Comparison of ENCODE assay signal across 8 cellular contexts in the genomic region with DNA sequence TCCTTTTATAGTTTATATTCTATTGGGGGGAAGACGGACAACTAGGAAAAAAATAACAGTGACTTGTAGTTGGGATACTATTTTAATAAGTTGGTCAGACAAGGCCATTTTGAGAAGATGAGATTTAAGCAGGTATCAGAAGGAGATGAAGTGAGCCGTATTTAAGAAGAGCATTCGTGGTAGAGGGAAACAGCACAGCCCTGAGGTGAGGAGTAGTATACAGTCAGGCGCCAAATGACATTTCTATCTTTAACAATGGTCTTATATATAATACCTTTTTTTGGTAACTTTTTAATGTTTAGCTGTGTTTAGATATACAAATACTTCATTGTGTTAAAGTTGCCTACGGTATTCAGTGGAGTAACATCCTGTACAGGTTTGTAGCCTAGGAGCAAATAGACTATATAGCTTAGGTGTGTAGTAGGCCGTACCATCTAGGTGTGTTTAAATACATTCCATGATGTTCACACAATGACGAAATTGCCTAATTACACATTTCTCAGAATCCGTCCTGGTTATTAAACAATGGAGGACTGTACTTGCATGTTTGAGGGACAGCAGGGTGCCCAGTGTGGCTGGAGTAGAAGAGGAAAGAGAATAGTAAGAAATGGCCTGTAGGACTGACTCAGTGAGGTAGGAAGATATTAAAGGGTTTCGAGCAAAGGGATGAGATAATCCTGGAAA. TPM values are rescaled to one million over a fixed set of nuclear protein-coding genes. Genes with fewer than 3 reads are reported as not detected.
A peak's percentile ranks its signal among the peaks of the same experiment; 100 is the strongest.
DNase-seq lines count a peak whose midpoint lies in the region; ATAC-seq and TF ChIP-seq lines count a peak whose summit lies in the region.

No MANE protein-coding gene starts in this region.

- peak overlapping the region; percentile 82 for H3K9ac ChIP-seq in endodermal cell (ENCODE audit: extremely low read depth, low read length, poor library complexity, severe bottlenecking)

- 72 to 76% methylated on average over 5 to 8 of the region's 9 CpGs for WGBS in endodermal cell (ENCODE audit: insufficient coverage in 1 of 2, insufficient read length in 1 of 2), 2 experiments
- WGBS in psoas muscle, 3 donors, result 57 to 65% (median 59%) methylated on average over 9 of the region's 9 CpGs

- no peak for TF ChIP-seq POLR2A in Peyer's patch (IDR thresholded peaks at IDR 0.05)

- TF ChIP-seq CTCF in Peyer's patch (IDR thresholded peaks at IDR 0.05), result peak in 3 of 6 experiments; percentile 15 to 61 (median 21)
- TF ChIP-seq CTCF in endodermal cell (conservative IDR thresholded peaks at IDR 0.05), result peak; percentile 57
- no peak for TF ChIP-seq CTCF in psoas muscle (IDR thresholded peaks at IDR 0.05)

- H3K36me3 ChIP-seq in Peyer's patch (no peaks in the 10 kb centered on the region), endodermal cell (ENCODE audit: control insufficient read depth, insufficient read depth, low read length) (peaks cover 42% of the 10 kb centered on the region), psoas muscle (ENCODE audit: insufficient read depth in 1 of 2, low read depth in 1 of 2) (no peaks in the 10 kb centered on the region)

- H3K4me3 Mint-ChIP-seq in endodermal cell, result peak overlapping the region; percentile 76

- H3K9me3 ChIP-seq in Peyer's patch (no peaks in the 10 kb centered on the region), endodermal cell (ENCODE audit: control insufficient read depth, low read length) (no peaks in the 10 kb centered on the region), psoas muscle (no peaks in the 10 kb centered on the region)

- H3K27me3 ChIP-seq in Peyer's patch (no peaks in the 10 kb centered on the region), endodermal cell (ENCODE audit: control insufficient read depth, insufficient read depth, low read length, poor library complexity, severe bottlenecking) (no peaks in the 10 kb centered on the region), psoas muscle (ENCODE audit: insufficient read depth in 3 of 3, low read length in 2 of 3) (no peaks in the 10 kb centered on the region)

- no peak for ATAC-seq in psoas muscle
- ATAC-seq in HG02870 (IDR thresholded peaks at IDR 0.05; ENCODE audit: unreplicated experiment), result no peak
- ATAC-seq in GM21381 (IDR thresholded peaks at IDR 0.05; ENCODE audit: unreplicated experiment), result no peak

- peaks cover 24% of the 10 kb centered on the region for H3K36me3 Mint-ChIP-seq in endodermal cell (ENCODE audit: low read depth)

- H3K4me1 ChIP-seq in Peyer's patch, result peaks cover 0 to 24% (median 4%) of the 10 kb centered on the region in 4 donors
- no peaks in the 10 kb centered on the region for H3K4me1 ChIP-seq in endodermal cell (ENCODE audit: control insufficient read depth, insufficient read depth, low read length)
- H3K4me1 ChIP-seq in psoas muscle, result peaks cover 35% of the 10 kb centered on the region

- DNase-seq in SIG-M5 treated with dmso at 0.1 percent for 504 hours (lab: John Stamatoyannopoulos, UW; ENCODE audit: unreplicated experiment), result peak; percentile 37
- DNase-seq in SIG-M5 (lab: John Stamatoyannopoulos, UW), result no peak
- DNase-seq in Peyer's patch, result no peak
- DNase-seq in endodermal cell, result no peak
- DNase-seq in psoas muscle, result no peak
- no peak for DNase-seq in NCI-H1930 (lab: John Stamatoyannopoulos, UW)

- H3K27ac ChIP-seq in Peyer's patch (peak overlapping the region in 2 of 4 donors; percentile 42 to 96), endodermal cell (ENCODE audit: low read depth, low read length) (no peak overlapping the region), psoas muscle (peak overlapping the region; percentile 89)

- peaks cover 6% of the 10 kb centered on the region for H3K9me3 Mint-ChIP-seq in endodermal cell

- intact Hi-C loops in psoas muscle (cut with DNase I), result no loop called here

- H3K27ac Mint-ChIP-seq in endodermal cell, result peak overlapping the region; percentile 90

- H3K4me1 Mint-ChIP-seq in endodermal cell, result peaks cover 13% of the 10 kb centered on the region

- H3K4me3 ChIP-seq in Peyer's patch (peak overlapping the region; percentile 69 to 94 (median 90)), endodermal cell (ENCODE audit: low read length) (peak overlapping the region; percentile 99), psoas muscle (peak overlapping the region; percentile 81)

- no peaks in the 10 kb centered on the region for H3K27me3 Mint-ChIP-seq in endodermal cell (ENCODE audit: insufficient read depth)

RNA-seq across cellular contexts. Expression of gene NKTR, which starts 1.6 kb away (rescaled TPM):
- total RNA-seq in Peyer's patch (100 to 1,000 TPM; 118 to 386 (median 187) TPM), endodermal cell (100 to 1,000 TPM; 101 to 116 TPM), psoas muscle (10 to 100 TPM; 12.9 to 23.0 (median 17.6) TPM)
- 87.3 TPM for polyA plus RNA-seq in endodermal cell (2013, experiment 1 of 2)
- 86.0 TPM for polyA plus RNA-seq in endodermal cell (2013, experiment 2 of 2)
- polyA plus RNA-seq in psoas muscle, result 10 to 100 TPM in 2 of 3 donors, 1 to 10 TPM in 1; 9.0 to 14.1 (median 11.1) TPM

RNA-seq across cellular contexts. Expression of gene SS18L2, which starts 11.4 kb away (rescaled TPM):
- 10 to 100 TPM; 15.6 to 25.6 (median 20.3) TPM for total RNA-seq in Peyer's patch
- total RNA-seq in endodermal cell, result 10 to 100 TPM; 37.8 to 44.8 TPM
- 57.5 TPM for polyA plus RNA-seq in endodermal cell (2013, experiment 1 of 2)
- 54.6 TPM for polyA plus RNA-seq in endodermal cell (2013, experiment 2 of 2)
- 10 to 100 TPM in 1 of 4 donors, 1 to 10 TPM in 3; 8.2 to 11.2 (median 9.5) TPM for total RNA-seq in psoas muscle
- 10 to 100 TPM; 16.8 to 31.6 (median 20.1) TPM for polyA plus RNA-seq in psoas muscle

RNA-seq across cellular contexts. Expression of gene SEC22C, which starts 20.3 kb away (rescaled TPM):
- 10 to 100 TPM; 30.5 to 56.4 (median 38.7) TPM for total RNA-seq in Peyer's patch
- 10 to 100 TPM; 35.2 to 38.4 TPM for total RNA-seq in endodermal cell
- polyA plus RNA-seq in endodermal cell (2013, experiment 1 of 2), result 44.3 TPM
- polyA plus RNA-seq in endodermal cell (2013, experiment 2 of 2), result 40.9 TPM
- 10 to 100 TPM; 13.0 to 31.0 (median 15.5) TPM for total RNA-seq in psoas muscle
- 10 to 100 TPM; 11.2 to 46.8 (median 15.5) TPM for polyA plus RNA-seq in psoas muscle

RNA-seq across cellular contexts. Expression of gene ZBTB47, which starts 51.5 kb away (rescaled TPM):
- 10 to 100 TPM in 3 of 4 donors, 1 to 10 TPM in 1; 5.3 to 30.5 (median 14.7) TPM for total RNA-seq in Peyer's patch
- 1 to 10 TPM; 4.6 to 7.2 TPM for total RNA-seq in endodermal cell
- 7.1 TPM for polyA plus RNA-seq in endodermal cell (2013, experiment 1 of 2)
- polyA plus RNA-seq in endodermal cell (2013, experiment 2 of 2), result 6.2 TPM
- 100 to 1,000 TPM in 2 of 4 donors, 10 to 100 TPM in 2; 87.2 to 151 (median 110) TPM for total RNA-seq in psoas muscle
- polyA plus RNA-seq in psoas muscle, result 10 to 100 TPM; 41.6 to 90.3 (median 72.6) TPM

Comparison
In these comparisons a context has a peak if more than half of its experiments do, and no peak if none do; other contexts are left out.
1. RNA of gene NKTR, which starts 1.6 kb away (total RNA-seq): 118 to 386 TPM in Peyer's patch and 101 to 116 TPM in endodermal cell; 12.9 to 23.0 TPM in psoas muscle; every median in the first group is over 4 times any median in the second.
2. Peak in every context shown above with its lines, with median percentiles within 50 percentile points of each other: H3K4me3 ChIP-seq.